Comparison of ENCODE assay signal across 29 cellular contexts in genomic region chr5:137283801-137284200, GRCh38.
"Had no signal": no experiment of that assay in that cellular context is flagged by ENCODE, and none has a peak within 500 bp of the region (broad histone marks: within the 10 kb centered on the region; RNA-seq: fewer than 3 reads in every experiment).

No MANE protein-coding gene starts in this region.

- H3K4me1 ChIP-seq: ascending aorta, gastroesophageal sphincter, psoas muscle, suprapubic skin, upper lobe of right lung had no signal

- H3K9me3 ChIP-seq: adrenal gland, ascending aorta, gastroesophageal sphincter, ovary, psoas muscle, right atrium auricular region, suprapubic skin, tibial artery, upper lobe of right lung had no signal

- H3K36me3 Mint-ChIP-seq: activated naive CD8-positive, alpha-beta T cell treated with anti-CD3 and anti-CD28 coated beads for 36 hours; brain; naive B cell; stimulated activated memory B cell treated with anti-CD40 and anti-IgM and Interleukin-4, amounts not matched to agents 10 μg/mL and 1 μg/mL and 100 μg/mL, for 72 hours had no signal

- H3K27ac Mint-ChIP-seq: activated naive CD4-positive, alpha-beta T cell treated with anti-CD3 and anti-CD28 coated beads for 36 hours; activated naive CD8-positive, alpha-beta T cell treated with anti-CD3 and anti-CD28 coated beads for 36 hours; activated T-helper 1 cell treated with anti-CD3 and anti-CD28 coated beads, Interleukin-12 subunit alpha, Interleukin-12 subunit beta, Interleukin-2, Interleukin-4 antibody, amounts not matched to agents 30 ng/mL and 10 ng/mL and 1 ng/mL, durations not matched to agents 14 hours and 24 hours and 36 hours; brain; naive B cell; stimulated activated memory B cell treated with anti-CD40 and anti-IgM and Interleukin-4, amounts not matched to agents 10 μg/mL and 1 μg/mL and 100 μg/mL, for 72 hours had no signal

- H3K27ac ChIP-seq: adrenal gland, ascending aorta, gastroesophageal sphincter, ovary, psoas muscle, suprapubic skin, tibial artery, upper lobe of right lung, WERI-Rb-1 had no signal

- H3K27me3 ChIP-seq: adrenal gland, ascending aorta, gastroesophageal sphincter, ovary, right atrium auricular region, tibial artery, upper lobe of right lung had no signal

- H3K4me3 Mint-ChIP-seq: activated naive CD4-positive, alpha-beta T cell treated with anti-CD3 and anti-CD28 coated beads for 36 hours; activated naive CD8-positive, alpha-beta T cell treated with anti-CD3 and anti-CD28 coated beads for 36 hours; activated T-helper 1 cell treated with anti-CD3 and anti-CD28 coated beads, Interleukin-12 subunit alpha, Interleukin-12 subunit beta, Interleukin-2, Interleukin-4 antibody, amounts not matched to agents 30 ng/mL and 10 ng/mL and 1 ng/mL, durations not matched to agents 14 hours and 24 hours and 36 hours; brain; naive B cell; stimulated activated memory B cell treated with anti-CD40 and anti-IgM and Interleukin-4, amounts not matched to agents 10 μg/mL and 1 μg/mL and 100 μg/mL, for 72 hours had no signal

- H3K9me3 Mint-ChIP-seq: activated naive CD4-positive, alpha-beta T cell treated with anti-CD3 and anti-CD28 coated beads for 36 hours; activated naive CD8-positive, alpha-beta T cell treated with anti-CD3 and anti-CD28 coated beads for 36 hours; activated T-helper 1 cell treated with anti-CD3 and anti-CD28 coated beads, Interleukin-12 subunit alpha, Interleukin-12 subunit beta, Interleukin-2, Interleukin-4 antibody, amounts not matched to agents 30 ng/mL and 10 ng/mL and 1 ng/mL, durations not matched to agents 14 hours and 24 hours and 36 hours; brain; stimulated activated memory B cell treated with anti-CD40 and anti-IgM and Interleukin-4, amounts not matched to agents 10 μg/mL and 1 μg/mL and 100 μg/mL, for 72 hours had no signal

- H3K4me1 Mint-ChIP-seq: activated naive CD8-positive, alpha-beta T cell treated with anti-CD3 and anti-CD28 coated beads for 36 hours; naive B cell; stimulated activated memory B cell treated with anti-CD40 and anti-IgM and Interleukin-4, amounts not matched to agents 10 μg/mL and 1 μg/mL and 100 μg/mL, for 72 hours had no signal

- H3K27me3 Mint-ChIP-seq: stimulated activated memory B cell treated with anti-CD40 and anti-IgM and Interleukin-4, amounts not matched to agents 10 μg/mL and 1 μg/mL and 100 μg/mL, for 72 hours had no signal

- H3K36me3 ChIP-seq: adrenal gland, ascending aorta, gastroesophageal sphincter, ovary, right atrium auricular region, suprapubic skin, tibial artery, upper lobe of right lung, WERI-Rb-1 had no signal

- DNase-seq: activated CD4-positive, alpha-beta T cell treated with anti-CD3 and anti-CD28 coated beads for 48 hours; activated CD4-positive, alpha-beta T cell treated with anti-CD3 and anti-CD28 coated beads, Interleukin-2, amount 50 U/mL, for 48 hours; activated CD8-positive, alpha-beta memory T cell treated with anti-CD3 and anti-CD28 coated beads for 24 hours; activated effector memory CD4-positive, alpha-beta T cell treated with anti-CD3 and anti-CD28 coated beads, Interleukin-2, amount 50 U/mL, for 16 hours; activated naive CD4-positive, alpha-beta T cell treated with anti-CD3 and anti-CD28 coated beads for 36 hours; activated naive CD8-positive, alpha-beta T cell treated with anti-CD3 and anti-CD28 coated beads for 36 hours; adrenal gland; head of caudate nucleus; hippocampal formation; left colon; mammary epithelial cell; naive B cell; ovary; psoas muscle; stimulated activated CD4-positive, alpha-beta T cell treated with anti-CD3 and anti-CD28 coated beads, Interleukin-1b, Interleukin-23, amount 100 ng/mL, for 48 hours; stimulated activated CD4-positive, alpha-beta T cell treated with anti-CD3 and anti-CD28 coated beads, Interleukin-4, amount 100 ng/mL, for 4 hours; stimulated activated CD8-positive, alpha-beta memory T cell treated with anti-CD3 and anti-CD28 coated beads, Interleukin-4, amount 100 ng/mL, for 48 hours; T-helper 9 cell; tibial artery; upper lobe of right lung; WERI-Rb-1 had no signal

- H3K4me3 ChIP-seq: adrenal gland, ascending aorta, gastroesophageal sphincter, ovary, psoas muscle, right atrium auricular region, smooth muscle cell, suprapubic skin, tibial artery, upper lobe of right lung had no signal
